ENCODE assay signal across 14 cellular contexts in genomic region chr1:232765536-232765935, GRCh38.
"Had no signal": no experiment of that assay in that cellular context is flagged by ENCODE, and none has a peak within 500 bp of the region (broad histone marks: within the 10 kb centered on the region; RNA-seq: fewer than 3 reads in every experiment).

No MANE protein-coding gene starts in this region.

- H3K9me3 ChIP-seq: ascending aorta, thoracic aorta had no signal

- H3K36me3 ChIP-seq: ascending aorta, cardiac muscle cell, thoracic aorta had no signal

- H3K27ac ChIP-seq: cardiac muscle cell had no signal

- H3K4me3 Mint-ChIP-seq: activated CD4-positive, alpha-beta memory T cell treated with anti-CD3 and anti-CD28 coated beads, Interleukin-2, amount 10 ng/mL, durations not matched to agents 7 days and 5 days; activated CD4-positive, alpha-beta T cell treated with anti-CD3 and anti-CD28 coated beads for 36 hours; activated T-cell treated with anti-CD3 and anti-CD28 coated beads, Interleukin-2, amount 50 U/mL, for 72 hours; naive thymus-derived CD4-positive, alpha-beta T cell; stimulated activated naive CD8-positive, alpha-beta T cell treated with anti-CD3 and anti-CD28 coated beads, Interleukin-15, amount 100 ng/mL, for 72 hours had no signal

- H3K9me3 Mint-ChIP-seq: activated CD4-positive, alpha-beta memory T cell treated with anti-CD3 and anti-CD28 coated beads, Interleukin-2, amount 10 ng/mL, durations not matched to agents 7 days and 5 days had no signal

- H3K4me1 Mint-ChIP-seq: activated CD4-positive, alpha-beta memory T cell treated with anti-CD3 and anti-CD28 coated beads, Interleukin-2, amount 10 ng/mL, durations not matched to agents 7 days and 5 days had no signal

- H3K27ac Mint-ChIP-seq: activated CD4-positive, alpha-beta memory T cell treated with anti-CD3 and anti-CD28 coated beads, Interleukin-2, amount 10 ng/mL, durations not matched to agents 7 days and 5 days; activated CD4-positive, alpha-beta T cell treated with anti-CD3 and anti-CD28 coated beads for 36 hours; activated T-cell treated with anti-CD3 and anti-CD28 coated beads, Interleukin-2, amount 50 U/mL, for 72 hours; naive thymus-derived CD4-positive, alpha-beta T cell; stimulated activated naive CD8-positive, alpha-beta T cell treated with anti-CD3 and anti-CD28 coated beads, Interleukin-15, amount 100 ng/mL, for 72 hours had no signal

- DNase-seq: activated CD4-positive, alpha-beta memory T cell treated with anti-CD3 and anti-CD28 coated beads, Interleukin-2, amount 10 ng/mL, durations not matched to agents 7 days and 5 days; activated CD4-positive, alpha-beta T cell treated with anti-CD3 and anti-CD28 coated beads for 36 hours; activated CD8-positive, alpha-beta memory T cell treated with anti-CD3 and anti-CD28 coated beads, Interleukin-2, amount 50 U/mL, for 4 hours; activated T-cell treated with anti-CD3 and anti-CD28 coated beads, Interleukin-2, amount 50 U/mL, for 72 hours; effector CD4-positive, alpha-beta T cell; foreskin melanocyte; naive thymus-derived CD4-positive, alpha-beta T cell; nucleus accumbens; stimulated activated CD4-positive, alpha-beta T cell treated with anti-CD3 and anti-CD28 coated beads, Interleukin-4, amount 100 ng/mL, for 4 hours; stimulated activated naive CD8-positive, alpha-beta T cell treated with anti-CD3 and anti-CD28 coated beads, Interleukin-15, amount 100 ng/mL, for 72 hours had no signal

- H3K4me3 ChIP-seq: ascending aorta, cardiac muscle cell, lung, thoracic aorta had no signal

- ATAC-seq: activated CD4-positive, alpha-beta T cell treated with anti-CD3 and anti-CD28 coated beads for 36 hours; activated T-cell treated with anti-CD3 and anti-CD28 coated beads, Interleukin-2, amount 50 U/mL, for 72 hours; naive thymus-derived CD4-positive, alpha-beta T cell; stimulated activated naive CD8-positive, alpha-beta T cell treated with anti-CD3 and anti-CD28 coated beads, Interleukin-15, amount 100 ng/mL, for 72 hours had no signal

- H3K27me3 ChIP-seq: ascending aorta, cardiac muscle cell had no signal
